ENCODE assay signal across 8 cellular contexts in genomic region chrX:87517571-87518141, GRCh38. TPM values are rescaled to one million over a fixed set of nuclear protein-coding genes. Genes with fewer than 3 reads are reported as not detected.
A peak's percentile ranks its signal among the peaks of the same experiment; 100 is the strongest.
DNase-seq lines count a peak whose midpoint lies in the region; ATAC-seq and TF ChIP-seq lines count a peak whose summit lies in the region.

Gene KLHL4 (plus strand): TSS chrX:87517802. CDS start chrX:87517894, 92 bp downstream.

- H3K9me3 ChIP-seq in ES-I3 (ENCODE audit: control insufficient read depth, insufficient read depth, low read length): no peaks in the 10 kb centered on the region

- ATAC-seq in GM21723 (IDR thresholded peaks at IDR 0.05; ENCODE audit: unreplicated experiment): no peak

- no peaks in the 10 kb centered on the region for H3K4me1 ChIP-seq in ES-I3 (ENCODE audit: insufficient read depth, low read length)

- no peaks in the 10 kb centered on the region for H3K36me3 ChIP-seq in ES-I3 (ENCODE audit: insufficient read depth, low read length)

- H3K4me3 ChIP-seq in fibroblast of the aortic adventitia (ENCODE audit: low read depth, low read length): peak within 1 kb of the TSS; percentile 57

- peak within 1 kb of the TSS; percentile 74 for H3K9ac ChIP-seq in ES-I3 (ENCODE audit: low read depth, low read length)

- no peak for TF ChIP-seq CTCF in fibroblast of the aortic adventitia (IDR thresholded peaks at IDR 0.05; ENCODE audit: insufficient read depth, low read length)

- peak; percentile 85 for DNase-seq in OCI-M1 (lab: John Stamatoyannopoulos, UW)
- DNase-seq in fibroblast of the aortic adventitia (ENCODE audit: low read depth): peak; percentile 92
- peak; percentile 18 for DNase-seq in occipital lobe (lab: John Stamatoyannopoulos, UW)
- no peak for DNase-seq in AG20443 (ENCODE audit: low spot score)
- no peak for DNase-seq in NCI-H1092 treated with DMSO at 0.1 percent for 48 hours (lab: John Stamatoyannopoulos, UW)
- no peak for DNase-seq in NCI-H526 treated with DMSO at 0.1 percent for 48 hours (lab: John Stamatoyannopoulos, UW)

RNA-seq across cellular contexts. Expression of gene KLHL4, which starts in this region (rescaled TPM):
- total RNA-seq in fibroblast of the aortic adventitia (ENCODE audit: low replicate concordance) (5.0 and 10.0 TPM in 2 replicates), occipital lobe (50.1 TPM)

Comparison
In these comparisons a context has a peak if more than half of its experiments do, and no peak if none do; other contexts are left out.
1. DNase-seq: peak in OCI-M1 (single experiment), fibroblast of the aortic adventitia (single experiment) and occipital lobe (single experiment); none in AG20443 (single experiment), NCI-H1092 treated with DMSO at 0.1 percent for 48 hours (single experiment) and NCI-H526 treated with DMSO at 0.1 percent for 48 hours (single experiment).